In the genomic region with DNA sequence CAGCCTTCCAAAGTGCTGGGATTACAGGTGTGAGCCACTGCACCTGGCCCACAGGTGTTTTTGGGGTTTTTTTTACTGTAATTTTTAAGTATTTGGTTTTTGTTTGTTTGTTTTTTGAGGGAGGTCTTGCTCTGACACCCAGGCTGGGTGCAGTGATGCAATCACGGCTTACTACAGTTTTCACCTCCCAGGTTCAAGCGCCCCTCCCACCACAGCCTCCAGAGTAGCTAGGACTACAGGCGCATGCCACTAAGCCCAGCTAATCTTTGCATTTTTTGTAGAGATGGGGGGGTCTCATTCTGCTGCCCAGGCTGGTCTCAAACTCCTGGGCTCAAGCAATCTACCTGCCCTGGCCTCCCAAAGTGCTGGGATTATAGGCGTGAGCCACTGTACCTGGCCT, we compare ENCODE assay signal across 35 cellular contexts. TPM values are rescaled to one million over a fixed set of nuclear protein-coding genes. Genes with fewer than 3 reads are reported as not detected.
"Had no signal": no experiment of that assay in that cellular context is flagged by ENCODE, and none has a peak within 500 bp of the region (broad histone marks: within the 10 kb centered on the region; RNA-seq: fewer than 3 reads in every experiment).

No MANE protein-coding gene starts in this region.

- H3K9me3 Mint-ChIP-seq: activated naive CD4-positive, alpha-beta T cell treated with anti-CD3 and anti-CD28 coated beads, Interleukin-2, amount 10 ng/mL, durations not matched to agents 7 days and 5 days; activated naive CD8-positive, alpha-beta T cell treated with anti-CD3 and anti-CD28 coated beads, Interleukin-2, amount 10 ng/mL, durations not matched to agents 7 days and 5 days; dendritic cell treated with granulocyte-macrophage colony-stimulating factor and Interleukin-4, amounts not matched to agents 40 ng/mL and 50 ng/mL, for 4 days; endodermal cell; natural killer cell treated with Interleukin-12 subunit alpha and Interleukin-12 subunit beta and Interleukin-15 and Interleukin-18, amount 100 ng/mL, for 72 hours; stimulated activated effector memory CD8-positive, alpha-beta T cell treated with anti-CD3 and anti-CD28 coated beads, Interleukin-12 subunit alpha, Interleukin-12 subunit beta, amount 100 ng/mL, for 72 hours; stimulated activated naive CD8-positive, alpha-beta T cell treated with anti-CD3 and anti-CD28 coated beads, Interleukin-15, Interleukin-2, amounts not matched to agents 100 ng/mL and 50 ng/mL, for 24 hours; type B pancreatic cell had no signal

- H3K4me3 ChIP-seq: heart left ventricle, lung, mucosa of descending colon, skin epidermis, thoracic aorta, uterus had no signal

- H3K27me3 ChIP-seq: foreskin keratinocyte, heart left ventricle, uterus had no signal

- H3K36me3 ChIP-seq: heart left ventricle, thoracic aorta, uterus, WERI-Rb-1 had no signal

- H3K27ac Mint-ChIP-seq: activated naive CD4-positive, alpha-beta T cell treated with anti-CD3 and anti-CD28 coated beads, Interleukin-2, amount 10 ng/mL, durations not matched to agents 7 days and 5 days; activated naive CD8-positive, alpha-beta T cell treated with anti-CD3 and anti-CD28 coated beads, Interleukin-2, amount 10 ng/mL, durations not matched to agents 7 days and 5 days; dendritic cell treated with granulocyte-macrophage colony-stimulating factor and Interleukin-4, amounts not matched to agents 40 ng/mL and 50 ng/mL, for 4 days; endodermal cell; natural killer cell treated with Interleukin-12 subunit alpha and Interleukin-12 subunit beta and Interleukin-15 and Interleukin-18, amount 100 ng/mL, for 72 hours; stimulated activated effector memory CD8-positive, alpha-beta T cell treated with anti-CD3 and anti-CD28 coated beads, Interleukin-12 subunit alpha, Interleukin-12 subunit beta, amount 100 ng/mL, for 72 hours; stimulated activated naive CD8-positive, alpha-beta T cell treated with anti-CD3 and anti-CD28 coated beads, Interleukin-15, Interleukin-2, amounts not matched to agents 100 ng/mL and 50 ng/mL, for 24 hours; type B pancreatic cell had no signal

- H3K27me3 Mint-ChIP-seq: dendritic cell treated with granulocyte-macrophage colony-stimulating factor and Interleukin-4, amounts not matched to agents 40 ng/mL and 50 ng/mL, for 4 days; natural killer cell treated with Interleukin-12 subunit alpha and Interleukin-12 subunit beta and Interleukin-15 and Interleukin-18, amount 100 ng/mL, for 72 hours; stimulated activated naive CD8-positive, alpha-beta T cell treated with anti-CD3 and anti-CD28 coated beads, Interleukin-15, Interleukin-2, amounts not matched to agents 100 ng/mL and 50 ng/mL, for 24 hours; type B pancreatic cell had no signal

- H3K9me3 ChIP-seq: heart left ventricle, mucosa of descending colon, thoracic aorta, uterus had no signal

- H3K4me1 Mint-ChIP-seq: activated naive CD8-positive, alpha-beta T cell treated with anti-CD3 and anti-CD28 coated beads, Interleukin-2, amount 10 ng/mL, durations not matched to agents 7 days and 5 days; endodermal cell; stimulated activated effector memory CD8-positive, alpha-beta T cell treated with anti-CD3 and anti-CD28 coated beads, Interleukin-12 subunit alpha, Interleukin-12 subunit beta, amount 100 ng/mL, for 72 hours had no signal

- DNase-seq: activated CD4-positive, alpha-beta T cell treated with anti-CD3 and anti-CD28 coated beads for 48 hours; activated CD4-positive, alpha-beta T cell treated with anti-CD3 and anti-CD28 coated beads, Interleukin-2, amount 50 U/mL, for 48 hours; activated CD8-positive, alpha-beta memory T cell treated with anti-CD3 and anti-CD28 coated beads for 24 hours; activated effector memory CD4-positive, alpha-beta T cell treated with anti-CD3 and anti-CD28 coated beads, Interleukin-2, amount 50 U/mL, for 16 hours; activated naive CD4-positive, alpha-beta T cell treated with anti-CD3 and anti-CD28 coated beads, Interleukin-2, amount 10 ng/mL, durations not matched to agents 7 days and 5 days; activated naive CD8-positive, alpha-beta T cell treated with anti-CD3 and anti-CD28 coated beads, Interleukin-2, amount 10 ng/mL, durations not matched to agents 7 days and 5 days; amniotic stem cell; central memory CD4-positive, alpha-beta T cell; endodermal cell; kidney glomerular epithelial cell; mesendoderm; mucosa of descending colon; retina; stimulated activated CD4-positive, alpha-beta T cell treated with anti-CD3 and anti-CD28 coated beads, Interleukin-4, amount 100 ng/mL, for 24 hours; uterus; WERI-Rb-1 had no signal

- H3K4me3 Mint-ChIP-seq: activated naive CD4-positive, alpha-beta T cell treated with anti-CD3 and anti-CD28 coated beads, Interleukin-2, amount 10 ng/mL, durations not matched to agents 7 days and 5 days; activated naive CD8-positive, alpha-beta T cell treated with anti-CD3 and anti-CD28 coated beads, Interleukin-2, amount 10 ng/mL, durations not matched to agents 7 days and 5 days; dendritic cell treated with granulocyte-macrophage colony-stimulating factor and Interleukin-4, amounts not matched to agents 40 ng/mL and 50 ng/mL, for 4 days; endodermal cell; natural killer cell treated with Interleukin-12 subunit alpha and Interleukin-12 subunit beta and Interleukin-15 and Interleukin-18, amount 100 ng/mL, for 72 hours; stimulated activated effector memory CD8-positive, alpha-beta T cell treated with anti-CD3 and anti-CD28 coated beads, Interleukin-12 subunit alpha, Interleukin-12 subunit beta, amount 100 ng/mL, for 72 hours; stimulated activated naive CD8-positive, alpha-beta T cell treated with anti-CD3 and anti-CD28 coated beads, Interleukin-15, Interleukin-2, amounts not matched to agents 100 ng/mL and 50 ng/mL, for 24 hours; type B pancreatic cell had no signal

- ATAC-seq: activated CD4-positive, CD25-positive, alpha-beta regulatory T cell treated with anti-CD3 and anti-CD28 coated beads, Interleukin-2, amount 50 U/mL, for 24 hours; esophagus mucosa; foreskin keratinocyte; heart left ventricle; left lobe of liver; mucosa of descending colon; natural killer cell treated with Interleukin-12 subunit alpha and Interleukin-12 subunit beta and Interleukin-15 and Interleukin-18, amount 100 ng/mL, for 72 hours; sciatic nerve; stimulated activated effector memory CD8-positive, alpha-beta T cell treated with anti-CD3 and anti-CD28 coated beads, Interleukin-12 subunit alpha, Interleukin-12 subunit beta, amount 100 ng/mL, for 72 hours had no signal

- H3K4me1 ChIP-seq: foreskin keratinocyte, uterus had no signal

- H3K27ac ChIP-seq: foreskin keratinocyte, heart left ventricle, skin epidermis, thoracic aorta, uterus, WERI-Rb-1 had no signal

- H3K36me3 Mint-ChIP-seq: activated naive CD4-positive, alpha-beta T cell treated with anti-CD3 and anti-CD28 coated beads, Interleukin-2, amount 10 ng/mL, durations not matched to agents 7 days and 5 days; activated naive CD8-positive, alpha-beta T cell treated with anti-CD3 and anti-CD28 coated beads, Interleukin-2, amount 10 ng/mL, durations not matched to agents 7 days and 5 days; natural killer cell treated with Interleukin-12 subunit alpha and Interleukin-12 subunit beta and Interleukin-15 and Interleukin-18, amount 100 ng/mL, for 72 hours; stimulated activated effector memory CD8-positive, alpha-beta T cell treated with anti-CD3 and anti-CD28 coated beads, Interleukin-12 subunit alpha, Interleukin-12 subunit beta, amount 100 ng/mL, for 72 hours; type B pancreatic cell had no signal

RNA-seq across cellular contexts. Expression of gene SLC11A1, which starts 7.3 kb away (rescaled TPM):
- total RNA-seq: astrocyte had no signal

RNA-seq across cellular contexts. Expression of gene CATIP, which starts 18.1 kb away (rescaled TPM):
- total RNA-seq: activated naive CD8-positive, alpha-beta T cell treated with anti-CD3 and anti-CD28 coated beads, Interleukin-2, amount 10 ng/mL, durations not matched to agents 7 days and 5 days; esophagus mucosa; foreskin keratinocyte; left lobe of liver; mucosa of descending colon; myocyte; natural killer cell treated with Interleukin-12 subunit alpha and Interleukin-12 subunit beta and Interleukin-15 and Interleukin-18, amount 100 ng/mL, for 72 hours; osteocyte; sciatic nerve; subcutaneous adipose tissue; T-helper 1 cell treated with Interleukin-12 subunit alpha and Interleukin-12 subunit beta and Interleukin-4 antibody, amounts not matched to agents 30 ng/mL and 1 ng/mL, for 36 hours; thoracic aorta had no signal
- polyA plus RNA-seq: foreskin keratinocyte had no signal

RNA-seq across cellular contexts. Expression of gene VIL1, which starts 44.1 kb away (rescaled TPM):
- total RNA-seq: activated naive CD8-positive, alpha-beta T cell treated with anti-CD3 and anti-CD28 coated beads, Interleukin-2, amount 10 ng/mL, durations not matched to agents 7 days and 5 days; astrocyte; esophagus mucosa; foreskin keratinocyte; heart left ventricle; myocyte; osteocyte; sciatic nerve; subcutaneous adipose tissue; T-helper 1 cell treated with Interleukin-12 subunit alpha and Interleukin-12 subunit beta and Interleukin-4 antibody, amounts not matched to agents 30 ng/mL and 1 ng/mL, for 36 hours had no signal
